ENCODE assay signal across 8 cellular contexts in the genomic region with DNA sequence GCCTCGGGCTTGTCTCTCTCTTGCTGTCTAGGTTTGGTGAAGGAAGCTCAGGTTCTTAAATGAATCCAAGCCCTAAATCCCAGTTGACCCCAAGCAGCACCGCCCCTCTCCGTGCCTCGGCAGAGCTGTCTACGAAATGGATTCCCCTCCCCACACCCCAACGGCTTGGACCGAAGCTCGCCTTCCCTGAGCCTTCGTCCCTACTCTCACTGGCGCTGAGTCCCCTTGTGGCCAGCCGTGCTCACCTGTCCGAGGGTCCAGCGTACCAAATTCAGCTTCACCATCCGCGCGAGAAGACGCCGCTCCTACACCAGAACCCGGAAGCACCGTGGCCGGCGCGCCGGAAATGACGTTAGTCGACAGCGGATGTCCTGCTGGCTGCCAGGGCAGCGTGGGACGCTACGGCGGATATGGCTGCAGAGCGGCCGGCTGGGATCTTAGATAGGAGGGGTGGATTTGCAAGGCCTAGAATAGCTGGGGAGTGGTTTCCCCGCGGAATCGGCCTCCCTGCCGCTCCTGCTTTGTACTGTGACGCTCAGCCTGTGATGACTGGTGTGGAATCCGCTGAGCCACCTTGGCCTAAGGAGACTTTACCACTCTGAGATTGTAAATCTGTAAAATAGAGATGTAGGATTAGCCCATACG. TPM values are rescaled to one million over a fixed set of nuclear protein-coding genes. Genes with fewer than 3 reads are reported as not detected.
DNase-seq lines count a peak whose midpoint lies in the region; ATAC-seq and TF ChIP-seq lines count a peak whose summit lies in the region.

A gene (minus strand): TSS at position 325 of the 645 bp plus-strand sequence. CDS start 2,201 bp downstream, outside the sequence.

- in situ Hi-C loops in Caki2 (cut with HindIII; ENCODE audit: low pct_unique_long_range_greater_than_20kb, low sequenced_read_pairs), result no loop called here

- DNase-seq in Caki2 (ENCODE audit: low read depth) (peak; percentile 76), OCI-LY7 (ENCODE audit: low spot score) (peak; percentile 91), activated T-cell treated with anti-CD3 and anti-CD28 coated beads for 1 hour (ENCODE audit: low read depth) (peak; percentile 82), endothelial cell (ENCODE audit: low spot score) (peak; percentile 98), mesothelial cell of epicardium (ENCODE audit: low spot score in 2 of 2, unreplicated experiment in 2 of 2) (peak; percentile 89 to 95)
- peak; percentile 78 to 84 for DNase-seq in stimulated activated CD8-positive, alpha-beta memory T cell treated with anti-CD3 and anti-CD28 coated beads, Interleukin-15, amount 100 ng/mL, for 4 hours (ENCODE audit: low read depth in 2 of 2)

- H3K4me1 Mint-ChIP-seq in endothelial cell (ENCODE audit: unreplicated experiment) (peaks cover 27% of the 10 kb centered on the region), mesothelial cell of epicardium (peaks cover 35% of the 10 kb centered on the region)

- H3K36me3 ChIP-seq in HUES6 (ENCODE audit: control insufficient read depth, insufficient read depth, low read length) (peaks cover 30% of the 10 kb centered on the region), OCI-LY7 (ENCODE audit: insufficient read depth, low read length) (peaks cover 36% of the 10 kb centered on the region)

- H3K4me2 ChIP-seq in OCI-LY7 (ENCODE audit: low read length), result peak within 1 kb of the TSS; percentile 95

- peak within 1 kb of the TSS; percentile 81 for H3K4me3 ChIP-seq in HUES6 (ENCODE audit: low read depth, low read length)
- H3K4me3 ChIP-seq in OCI-LY7 (ENCODE audit: low read depth, low read length, poor library complexity, severe bottlenecking), result peak within 1 kb of the TSS; percentile 88

- H3K27me3 Mint-ChIP-seq in endothelial cell (ENCODE audit: unreplicated experiment) (peaks cover 10% of the 10 kb centered on the region), mesothelial cell of epicardium (ENCODE audit: low read depth) (no peaks in the 10 kb centered on the region)

- H3K27ac ChIP-seq in HUES6 (ENCODE audit: low read depth, low read length), result peak within 1 kb of the TSS; percentile 35; the same call in 1 of the 2 replicates
- H3K27ac ChIP-seq in OCI-LY7 (ENCODE audit: low read depth, low read length, poor library complexity, severe bottlenecking), result peak within 1 kb of the TSS; percentile 12

- POLR2A ChIA-PET in OCI-LY7 (lab: Charles Lee), result interaction anchor here (0.8 to 2.0 kb wide), 8 partner anchors 10 to 95 kb away, joined by 3 to 9 read pairs (median 4); a partner anchor contains a TSS

- H3K4me1 ChIP-seq in HUES6 (ENCODE audit: control insufficient read depth, insufficient read depth, low read length) (peaks cover 7% of the 10 kb centered on the region; the same call in 1 of the 2 replicates), OCI-LY7 (ENCODE audit: insufficient read depth, low read length, poor library complexity, severe bottlenecking) (peaks cover 34% of the 10 kb centered on the region)

- H3K79me2 ChIP-seq in OCI-LY7 (ENCODE audit: insufficient read depth, low read depth, low read length), result peaks cover 37% of the 10 kb centered on the region

- H3K9me3 ChIP-seq in HUES6 (ENCODE audit: control insufficient read depth, insufficient read depth, low read depth, low read length) (no peaks in the 10 kb centered on the region), OCI-LY7 (ENCODE audit: low read length) (no peaks in the 10 kb centered on the region)

- peak within 1 kb of the TSS; percentile 58 for H2AFZ ChIP-seq in OCI-LY7 (ENCODE audit: low read length)

- H3K9me2 ChIP-seq in OCI-LY7 (ENCODE audit: insufficient read depth, low read length), result no peaks in the 10 kb centered on the region

- ATAC-seq in GM21390 (IDR thresholded peaks at IDR 0.05; ENCODE audit: unreplicated experiment), result peak; percentile 91

- intact Hi-C loops in OCI-LY7 (cut with micrococcal nuclease; ENCODE audit: unreplicated experiment), result no loop called here

- H3K9ac ChIP-seq in HUES6 (ENCODE audit: low read length), result peak within 1 kb of the TSS; percentile 94

- no TSS peak for BruUV-seq in OCI-LY7 (replicated peaks; lab: Mats Ljungman, UMichigan)

- no peaks in the 10 kb centered on the region; the same call in 1 of the 2 replicates for H4K20me1 ChIP-seq in OCI-LY7 (ENCODE audit: insufficient read depth, low read length)

- H3K4me3 Mint-ChIP-seq in endothelial cell (ENCODE audit: unreplicated experiment) (peak within 1 kb of the TSS; percentile 99), mesothelial cell of epicardium (peak within 1 kb of the TSS; percentile 100)

- no peak for TF ChIP-seq CTCF in OCI-LY7 (conservative IDR thresholded peaks at IDR 0.05; ENCODE audit: low read length)
- peak; percentile 20 for TF ChIP-seq CTCF in endothelial cell (IDR thresholded peaks at IDR 0.05; ENCODE audit: unreplicated experiment)
- no peak for TF ChIP-seq CTCF in mesothelial cell of epicardium (IDR thresholded peaks at IDR 0.05; ENCODE audit: unreplicated experiment)

- H3K27me3 ChIP-seq in HUES6 (ENCODE audit: control insufficient read depth, insufficient read depth, low read length), result no peaks in the 10 kb centered on the region

- peaks cover 11% of the 10 kb centered on the region for H3K36me3 Mint-ChIP-seq in endothelial cell (ENCODE audit: low read depth, unreplicated experiment)
- peaks cover 10% of the 10 kb centered on the region for H3K36me3 Mint-ChIP-seq in mesothelial cell of epicardium

- CTCF ChIA-PET in OCI-LY7 (lab: Charles Lee; ENCODE audit: unreplicated experiment), result interaction anchor here (0.6 kb wide), 1 partner anchor 28 kb away, joined by 3 read pairs; no protein-coding TSS in a partner anchor

- peak within 1 kb of the TSS; percentile 100 for H3K27ac Mint-ChIP-seq in endothelial cell (ENCODE audit: unreplicated experiment)
- H3K27ac Mint-ChIP-seq in mesothelial cell of epicardium, result peak within 1 kb of the TSS; percentile 99

- H3K9me3 Mint-ChIP-seq in endothelial cell (ENCODE audit: unreplicated experiment), result no peaks in the 10 kb centered on the region
- H3K9me3 Mint-ChIP-seq in mesothelial cell of epicardium, result no peaks in the 10 kb centered on the region

RNA-seq across cellular contexts. Expression of the gene that starts here (rescaled TPM):
- total RNA-seq in Caki2 (2014; rRNA removed; shearing (Covaris generic); ENCODE audit: low replicate concordance), result 39.7 and 49.4 TPM in 2 replicates
- total RNA-seq in OCI-LY7 (2014; rRNA removed; shearing (Covaris generic)), result 39.6 and 45.2 TPM in 2 replicates
- total RNA-seq in OCI-LY7 (2022), result 52.3 and 54.5 TPM in 2 replicates
- total RNA-seq in endothelial cell (ENCODE audit: unreplicated experiment), result 38.6 TPM
- 36.4 to 39.3 TPM (median 37.9 TPM) in 3 replicates for total RNA-seq in mesothelial cell of epicardium

Comparison
In these comparisons a context has a peak if more than half of its experiments do, and no peak if none do; other contexts are left out.
1. Peak in every context shown above with its lines: DNase-seq, ATAC-seq, H3K4me3 ChIP-seq and H3K27ac ChIP-seq.